Comparison of ENCODE assay signal across 25 cellular contexts in the genomic region with DNA sequence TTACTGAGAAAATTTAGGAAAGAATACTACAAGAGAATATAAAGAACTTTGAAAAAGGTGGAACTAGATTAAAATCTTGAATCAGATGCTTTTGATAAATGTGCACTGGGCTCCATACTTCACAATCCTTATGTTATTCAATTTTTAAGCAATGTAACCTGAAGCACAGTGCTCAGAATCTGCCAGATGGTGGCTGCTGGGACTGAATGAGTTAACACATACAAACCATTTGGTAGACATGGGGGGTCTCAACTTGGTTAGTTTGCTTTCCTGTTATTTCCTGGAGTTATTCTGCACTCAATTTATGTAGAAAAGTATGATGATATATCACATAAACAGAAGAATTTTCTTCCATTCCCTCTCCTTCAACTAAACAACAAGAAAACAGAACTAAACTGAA.
"Had no signal": no experiment of that assay in that cellular context is flagged by ENCODE, and none has a peak within 500 bp of the region (broad histone marks: within the 10 kb centered on the region; RNA-seq: fewer than 3 reads in every experiment).

No MANE protein-coding gene starts in this region.

- H3K36me3 ChIP-seq: esophagus muscularis mucosa, gastroesophageal sphincter, left ventricle myocardium inferior, lower lobe of right lung, neutrophil, sigmoid colon, tibial nerve, upper lobe of right lung, vagina had no signal

- H3K27me3 Mint-ChIP-seq: dendritic cell treated with granulocyte-macrophage colony-stimulating factor and Interleukin-4, amounts not matched to agents 40 ng/mL and 50 ng/mL, for 4 days; effector memory CD8-positive, alpha-beta T cell; memory B cell; naive B cell; stimulated activated naive B cell treated with anti-CD40 and anti-IgM and Interleukin-4, amounts not matched to agents 10 μg/mL and 1 μg/mL and 100 μg/mL, for 72 hours; stimulated activated naive CD8-positive, alpha-beta T cell treated with anti-CD3 and anti-CD28 coated beads, Interleukin-15, amount 100 ng/mL, for 72 hours had no signal

- H3K36me3 Mint-ChIP-seq: naive B cell had no signal

- H3K4me3 ChIP-seq: esophagus muscularis mucosa, gastroesophageal sphincter, left ventricle myocardium inferior, lower lobe of right lung, psoas muscle, sigmoid colon, skin epidermis, testis, tibial nerve, upper lobe of right lung, vagina had no signal

- FAIRE-seq: kidney had no signal

- H3K27ac ChIP-seq: epithelial cell of prostate, esophagus muscularis mucosa, gastroesophageal sphincter, left ventricle myocardium inferior, lower lobe of right lung, neutrophil, psoas muscle, sigmoid colon, skin epidermis, testis, tibial nerve, upper lobe of right lung, vagina had no signal

- DNase-seq: effector memory CD8-positive, alpha-beta T cell; kidney; left cardiac atrium; left ventricle myocardium inferior; lower lobe of right lung; naive B cell; nephron progenitor cell; psoas muscle; retina; sigmoid colon; stimulated activated CD4-positive, alpha-beta T cell treated with anti-CD3 and anti-CD28 coated beads, Interleukin-2, amount 100 ng/mL, for 24 hours; stimulated activated CD4-positive, alpha-beta T cell treated with anti-CD3 and anti-CD28 coated beads, Interleukin-4, amount 100 ng/mL, for 4 hours; stimulated activated naive B cell treated with anti-CD40 and anti-IgM and Interleukin-4, amounts not matched to agents 10 μg/mL and 1 μg/mL and 100 μg/mL, for 72 hours; stimulated activated naive CD8-positive, alpha-beta T cell treated with anti-CD3 and anti-CD28 coated beads, Interleukin-15, amount 100 ng/mL, for 72 hours; testis; upper lobe of right lung had no signal

- H3K27me3 ChIP-seq: esophagus muscularis mucosa, gastroesophageal sphincter, neutrophil, sigmoid colon, testis, tibial nerve, upper lobe of right lung, vagina had no signal

- H3K27ac Mint-ChIP-seq: dendritic cell treated with granulocyte-macrophage colony-stimulating factor and Interleukin-4, amounts not matched to agents 40 ng/mL and 50 ng/mL, for 4 days; effector memory CD8-positive, alpha-beta T cell; memory B cell; nephron progenitor cell; stimulated activated naive B cell treated with anti-CD40 and anti-IgM and Interleukin-4, amounts not matched to agents 10 μg/mL and 1 μg/mL and 100 μg/mL, for 72 hours; stimulated activated naive CD8-positive, alpha-beta T cell treated with anti-CD3 and anti-CD28 coated beads, Interleukin-15, amount 100 ng/mL, for 72 hours had no signal

- H3K4me3 Mint-ChIP-seq: dendritic cell treated with granulocyte-macrophage colony-stimulating factor and Interleukin-4, amounts not matched to agents 40 ng/mL and 50 ng/mL, for 4 days; effector memory CD8-positive, alpha-beta T cell; memory B cell; naive B cell; nephron progenitor cell; stimulated activated naive B cell treated with anti-CD40 and anti-IgM and Interleukin-4, amounts not matched to agents 10 μg/mL and 1 μg/mL and 100 μg/mL, for 72 hours; stimulated activated naive CD8-positive, alpha-beta T cell treated with anti-CD3 and anti-CD28 coated beads, Interleukin-15, amount 100 ng/mL, for 72 hours had no signal

- H3K9me3 Mint-ChIP-seq: dendritic cell treated with granulocyte-macrophage colony-stimulating factor and Interleukin-4, amounts not matched to agents 40 ng/mL and 50 ng/mL, for 4 days; effector memory CD8-positive, alpha-beta T cell; memory B cell; naive B cell; nephron progenitor cell; stimulated activated naive B cell treated with anti-CD40 and anti-IgM and Interleukin-4, amounts not matched to agents 10 μg/mL and 1 μg/mL and 100 μg/mL, for 72 hours; stimulated activated naive CD8-positive, alpha-beta T cell treated with anti-CD3 and anti-CD28 coated beads, Interleukin-15, amount 100 ng/mL, for 72 hours had no signal

- H3K4me1 ChIP-seq: left ventricle myocardium inferior, lower lobe of right lung, psoas muscle, testis, tibial nerve, upper lobe of right lung, vagina had no signal

- H3K9me3 ChIP-seq: esophagus muscularis mucosa, gastroesophageal sphincter, left ventricle myocardium inferior, lower lobe of right lung, neutrophil, psoas muscle, sigmoid colon, testis, tibial nerve, upper lobe of right lung, vagina had no signal
